8 cellular contexts compared by ENCODE assay signal in genomic region chr11:89491141-89491690, GRCh38. TPM values are rescaled to one million over a fixed set of nuclear protein-coding genes. Genes with fewer than 3 reads are reported as not detected.
DNase-seq lines count a peak whose midpoint lies in the region; ATAC-seq, FAIRE-seq and TF ChIP-seq lines count a peak whose summit lies in the region.

TSS of gene NOX4 (minus strand) at chr11:89491375. CDS start at chr11:89491246, 129 bp downstream.

- H3K27ac Mint-ChIP-seq in natural killer cell treated with Interleukin-12 subunit alpha and Interleukin-12 subunit beta and Interleukin-15 and Interleukin-18, amount 100 ng/mL, for 72 hours, result no peak within 1 kb of the TSS
- H3K27ac Mint-ChIP-seq in natural killer cell, result no peak within 1 kb of the TSS

- peak; percentile 36 to 43 for ATAC-seq in natural killer cell treated with Interleukin-12 subunit alpha and Interleukin-12 subunit beta and Interleukin-15 and Interleukin-18, amount 100 ng/mL, for 72 hours
- no peak for ATAC-seq in natural killer cell
- ATAC-seq in GM18517 (IDR thresholded peaks at IDR 0.05; ENCODE audit: unreplicated experiment), result no peak
- no peak for ATAC-seq in HG03045 (IDR thresholded peaks at IDR 0.05; ENCODE audit: unreplicated experiment)
- no peak for ATAC-seq in activated CD4-positive, CD25-positive, alpha-beta regulatory T cell treated with anti-CD3 and anti-CD28 coated beads, Interleukin-2, amount 50 U/mL, for 24 hours

- TF ChIP-seq CTCF in natural killer cell (IDR thresholded peaks at IDR 0.05), result no peak

- intact Hi-C loops in natural killer cell (cut with micrococcal nuclease), result no loop called here

- peaks cover 6% of the 10 kb centered on the region for H3K9me3 Mint-ChIP-seq in natural killer cell treated with Interleukin-12 subunit alpha and Interleukin-12 subunit beta and Interleukin-15 and Interleukin-18, amount 100 ng/mL, for 72 hours
- peaks cover 0 to 10% of the 10 kb centered on the region in 2 donors for H3K9me3 Mint-ChIP-seq in natural killer cell

- no peaks in the 10 kb centered on the region for H3K36me3 Mint-ChIP-seq in natural killer cell treated with Interleukin-12 subunit alpha and Interleukin-12 subunit beta and Interleukin-15 and Interleukin-18, amount 100 ng/mL, for 72 hours
- H3K36me3 Mint-ChIP-seq in natural killer cell, result no peaks in the 10 kb centered on the region

- DNase-seq in natural killer cell treated with Interleukin-12 subunit alpha and Interleukin-12 subunit beta and Interleukin-15 and Interleukin-18, amount 100 ng/mL, for 72 hours (ENCODE audit: low spot score), result no peak
- DNase-seq in natural killer cell (no peak), frontal cortex (ENCODE audit: low spot score in 2 of 2) (peak; percentile 20 to 30), myocyte (ENCODE audit: low read depth) (peak; percentile 8), germinal center (ENCODE audit: low spot score) (no peak)

- no peaks in the 10 kb centered on the region for H3K4me1 Mint-ChIP-seq in natural killer cell treated with Interleukin-12 subunit alpha and Interleukin-12 subunit beta and Interleukin-15 and Interleukin-18, amount 100 ng/mL, for 72 hours (ENCODE audit: low read depth in 2 of 2)
- no peaks in the 10 kb centered on the region for H3K4me1 Mint-ChIP-seq in natural killer cell

- FAIRE-seq in frontal cortex (lab: Jason Lieb, UNC), result no peak

- H3K27me3 Mint-ChIP-seq in natural killer cell treated with Interleukin-12 subunit alpha and Interleukin-12 subunit beta and Interleukin-15 and Interleukin-18, amount 100 ng/mL, for 72 hours, result peaks cover 0 to 3% of the 10 kb centered on the region in 2 donors
- peaks cover 0 to 19% of the 10 kb centered on the region in 2 donors for H3K27me3 Mint-ChIP-seq in natural killer cell (ENCODE audit: low read depth in 2 of 2)

- no peak within 1 kb of the TSS for H3K4me3 Mint-ChIP-seq in natural killer cell treated with Interleukin-12 subunit alpha and Interleukin-12 subunit beta and Interleukin-15 and Interleukin-18, amount 100 ng/mL, for 72 hours
- no peak within 1 kb of the TSS for H3K4me3 Mint-ChIP-seq in natural killer cell

RNA-seq across cellular contexts. Expression of gene NOX4, which starts in this region (rescaled TPM):
- not detected for total RNA-seq in natural killer cell treated with Interleukin-12 subunit alpha and Interleukin-12 subunit beta and Interleukin-15 and Interleukin-18, amount 100 ng/mL, for 72 hours
- total RNA-seq in natural killer cell (not detected), frontal cortex (11.8 TPM), myocyte (not detected in 2 replicates)
- 4.4 TPM for polyA plus RNA-seq in myocyte (2012)

Comparison
In these comparisons a context has a peak if more than half of its experiments do, and no peak if none do; other contexts are left out.
1. RNA of gene NOX4 (total RNA-seq): 11.8 TPM in frontal cortex (single experiment); not detected in natural killer cell treated with Interleukin-12 subunit alpha and Interleukin-12 subunit beta and Interleukin-15 and Interleukin-18, amount 100 ng/mL, for 72 hours, not detected in natural killer cell and not detected in myocyte; every median in the first group is over 10 times any median in the second.
2. Peak in ATAC-seq in natural killer cell treated with Interleukin-12 subunit alpha and Interleukin-12 subunit beta and Interleukin-15 and Interleukin-18, amount 100 ng/mL, for 72 hours; RNA of the gene not detected or under 1 TPM.
3. DNase-seq: peak in frontal cortex (2 of 2) and myocyte (single experiment); none in natural killer cell treated with Interleukin-12 subunit alpha and Interleukin-12 subunit beta and Interleukin-15 and Interleukin-18, amount 100 ng/mL, for 72 hours (single experiment), natural killer cell (single experiment) and germinal center (single experiment).